22 cellular contexts compared by ENCODE assay signal in the genomic region with DNA sequence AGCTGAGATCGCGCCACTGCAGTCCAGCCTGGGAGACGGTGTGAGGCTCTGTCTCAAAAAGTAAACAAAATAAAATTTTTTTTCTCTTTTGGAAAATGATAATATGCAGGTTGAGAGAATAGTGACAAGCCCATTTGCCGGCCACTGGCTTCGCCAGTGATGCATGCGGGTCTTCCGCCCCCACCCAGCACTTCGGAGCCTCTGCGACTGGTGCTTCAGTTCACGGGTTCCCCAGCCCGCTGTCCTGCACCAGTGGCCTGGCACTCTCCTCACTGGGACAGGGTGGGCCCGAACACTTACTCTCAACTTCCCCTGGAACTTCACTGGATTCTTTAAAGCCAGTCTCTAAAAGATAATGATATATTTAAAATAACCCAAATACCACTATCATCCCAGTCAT. TPM values are rescaled to one million over a fixed set of nuclear protein-coding genes. Genes with fewer than 3 reads are reported as not detected.
DNase-seq lines count a peak whose midpoint lies in the region; ATAC-seq and TF ChIP-seq lines count a peak whose summit lies in the region.
"Had no signal": no experiment of that assay in that cellular context is flagged by ENCODE, and none has a peak within 500 bp of the region (broad histone marks: within the 10 kb centered on the region; RNA-seq: fewer than 3 reads in every experiment).

No MANE protein-coding gene starts in this region.

- no peak for ATAC-seq in Right ventricle myocardium superior (ENCODE audit: poor library complexity)
- no peak for ATAC-seq in CD4-positive, alpha-beta T cell (ENCODE audit: poor library complexity)
- no peak for ATAC-seq in GM18520 (IDR thresholded peaks at IDR 0.05; ENCODE audit: unreplicated experiment)
- ATAC-seq: A549, left colon, T-cell had no signal

- CTCF ChIA-PET in CD4-positive, alpha-beta T cell (lab: Charles Lee) = no interaction called here

- peaks cover 76% of the 10 kb centered on the region for H3K4me1 ChIP-seq in vagina
- H3K4me1 ChIP-seq: neural progenitor cell had no signal

- H3K4me1 Mint-ChIP-seq in osteocyte (ENCODE audit: unreplicated experiment) = peaks cover 58% of the 10 kb centered on the region
- H3K4me1 Mint-ChIP-seq in CD4-positive, alpha-beta T cell (ENCODE audit: low read depth) = peaks cover 38% of the 10 kb centered on the region

- TF ChIP-seq CTCF in osteocyte (IDR thresholded peaks at IDR 0.05) = no peak
- TF ChIP-seq CTCF in vagina (IDR thresholded peaks at IDR 0.05) = no peak
- no peak for TF ChIP-seq CTCF in CD4-positive, alpha-beta T cell (IDR thresholded peaks at IDR 0.05)

- H3K4me3 Mint-ChIP-seq in osteocyte (ENCODE audit: unreplicated experiment) = no peak overlapping the region
- H3K4me3 Mint-ChIP-seq in CD4-positive, alpha-beta T cell = no peak overlapping the region
- H3K4me3 Mint-ChIP-seq: neural progenitor cell had no signal

- H3K27me3 ChIP-seq in vagina = no peaks in the 10 kb centered on the region
- H3K27me3 ChIP-seq in CD4-positive, alpha-beta T cell (ENCODE audit: control insufficient read depth, insufficient read depth, low read length) = no peaks in the 10 kb centered on the region
- H3K27me3 ChIP-seq: BLaER1 treated with 17β-estradiol and CSF1 and Interleukin-3, amounts not matched to agents 10 nM and 100 nM; neural progenitor cell; upper lobe of left lung had no signal

- H3K27ac Mint-ChIP-seq in osteocyte (ENCODE audit: unreplicated experiment) = peak overlapping the region; percentile 82
- no peak overlapping the region for H3K27ac Mint-ChIP-seq in CD4-positive, alpha-beta T cell

- H3K4me3 ChIP-seq in vagina = no peak overlapping the region
- H3K4me3 ChIP-seq: A549; BLaER1 treated with 17β-estradiol and CSF1 and Interleukin-3, amounts not matched to agents 10 nM and 100 nM; neural progenitor cell; upper lobe of left lung had no signal

- peak overlapping the region; percentile 96 for H3K27ac ChIP-seq in epithelial cell of prostate
- H3K27ac ChIP-seq in vagina = peak overlapping the region; percentile 95
- H3K27ac ChIP-seq in CD4-positive, alpha-beta T cell (ENCODE audit: low read depth, low read length) = no peak overlapping the region
- H3K27ac ChIP-seq: A549, neural progenitor cell had no signal

- no peaks in the 10 kb centered on the region for H3K9me3 ChIP-seq in vagina
- no peaks in the 10 kb centered on the region for H3K9me3 ChIP-seq in CD4-positive, alpha-beta T cell (ENCODE audit: control insufficient read depth, low read length)
- H3K9me3 ChIP-seq: A549; BLaER1 treated with 17β-estradiol and CSF1 and Interleukin-3, amounts not matched to agents 10 nM and 100 nM; upper lobe of left lung had no signal

- peaks cover 0 to 10% of the 10 kb centered on the region in 2 donors for H3K36me3 ChIP-seq in vagina
- H3K36me3 ChIP-seq: neural progenitor cell had no signal

- TF ChIP-seq POLR2A in vagina (IDR thresholded peaks at IDR 0.05) = no peak

- H3K9me3 Mint-ChIP-seq in osteocyte (ENCODE audit: unreplicated experiment) = no peaks in the 10 kb centered on the region
- H3K9me3 Mint-ChIP-seq in CD4-positive, alpha-beta T cell = no peaks in the 10 kb centered on the region
- H3K9me3 Mint-ChIP-seq: neural progenitor cell; stimulated activated effector memory CD8-positive, alpha-beta T cell treated with anti-CD3 and anti-CD28 coated beads, Interleukin-12 subunit alpha, Interleukin-12 subunit beta, amount 100 ng/mL, for 72 hours; T-cell had no signal

- intact Hi-C loops in Right ventricle myocardium superior (cut with DNase I) (no loop called here), cardiac septum (cut with DNase I) (loop anchor here (5.0 kb wide), 1 partner anchor 37 kb away; no protein-coding TSS in a partner anchor), vagina (cut with DNase I) (no loop called here)
- intact Hi-C loops in CD4-positive, alpha-beta T cell (cut with DNase I, micrococcal nuclease) = no loop called here

- H3K27me3 Mint-ChIP-seq in osteocyte (ENCODE audit: unreplicated experiment) = no peaks in the 10 kb centered on the region
- H3K27me3 Mint-ChIP-seq in CD4-positive, alpha-beta T cell = no peaks in the 10 kb centered on the region
- H3K27me3 Mint-ChIP-seq: T-cell had no signal

- H3K36me3 Mint-ChIP-seq in osteocyte (ENCODE audit: unreplicated experiment) = peaks cover 28% of the 10 kb centered on the region
- H3K36me3 Mint-ChIP-seq in CD4-positive, alpha-beta T cell (ENCODE audit: low read depth) = peaks cover 75% of the 10 kb centered on the region

- POLR2A ChIA-PET in CD4-positive, alpha-beta T cell (lab: Charles Lee) = no interaction called here

- DNase-seq in Right ventricle myocardium superior (peak; percentile 30), cardiac septum (ENCODE audit: low spot score) (no peak), epithelial cell of prostate (ENCODE audit: low read depth, low spot score) (no peak), osteocyte (ENCODE audit: extremely low spot score, unreplicated experiment) (no peak), vagina (ENCODE audit: extremely low spot score in 2 of 2) (no peak), SW 1271 (lab: John Stamatoyannopoulos, UW) (no peak)
- no peak for DNase-seq in CD4-positive, alpha-beta T cell
- DNase-seq: activated CD4-positive, alpha-beta T cell treated with anti-CD3 and anti-CD28 coated beads, Interleukin-2, amount 50 U/mL, for 1 hour; activated CD8-positive, alpha-beta memory T cell treated with anti-CD3 and anti-CD28 coated beads, Interleukin-2, amount 50 U/mL, for 48 hours; activated effector memory CD4-positive, alpha-beta T cell treated with anti-CD3 and anti-CD28 coated beads, Interleukin-2, amount 50 U/mL, for 16 hours; foreskin fibroblast; H7; left colon; NCI-H1436; SHP77; T-cell; upper lobe of left lung had no signal

RNA-seq across cellular contexts. Expression of gene SUN1, which starts 2.7 kb away (rescaled TPM):
- total RNA-seq in Right ventricle myocardium superior = 177 TPM
- 153 TPM for total RNA-seq in cardiac septum
- total RNA-seq in osteocyte = 212 and 226 TPM in 2 replicates
- total RNA-seq in vagina = 170 TPM
- 100 to 1,000 TPM; 104 to 108 TPM for total RNA-seq in CD4-positive, alpha-beta T cell

RNA-seq across cellular contexts. Expression of gene GET4, which starts 41.3 kb away (rescaled TPM):
- total RNA-seq in Right ventricle myocardium superior (20.6 TPM), cardiac septum (21.3 TPM), osteocyte (33.7 and 36.4 TPM in 2 replicates), vagina (35.8 TPM)
- 10 to 100 TPM; 84.4 to 96.4 TPM for total RNA-seq in CD4-positive, alpha-beta T cell
